ENCODE assay signal across 21 cellular contexts in the genomic region with DNA sequence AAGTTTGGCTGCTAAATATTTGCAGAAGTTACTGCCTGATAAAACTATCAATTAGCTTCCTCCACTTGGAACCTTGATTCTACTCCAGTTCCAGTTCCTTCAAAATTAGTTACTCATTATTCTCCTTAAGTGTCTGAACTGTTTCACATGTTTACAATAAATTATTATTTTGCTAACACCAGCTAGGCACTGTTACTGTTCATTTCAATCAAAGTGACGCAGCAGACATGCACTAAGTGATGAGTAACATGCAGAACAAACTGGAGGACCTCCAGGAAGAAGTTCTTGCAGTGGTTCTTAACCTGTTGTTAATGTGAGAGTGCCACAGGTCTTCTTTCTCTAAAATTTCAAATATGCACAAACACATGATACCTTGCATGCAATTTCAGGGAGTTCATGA.
DNase-seq lines count a peak whose midpoint lies in the region; ATAC-seq, FAIRE-seq and TF ChIP-seq lines count a peak whose summit lies in the region.
"Had no signal": no experiment of that assay in that cellular context is flagged by ENCODE, and none has a peak within 500 bp of the region (broad histone marks: within the 10 kb centered on the region; RNA-seq: fewer than 3 reads in every experiment).

No MANE protein-coding gene starts in this region.

- H3K9ac ChIP-seq in GM12878 (ENCODE audit: control insufficient read depth, insufficient read depth, low read length) = no peak overlapping the region
- H3K9ac ChIP-seq: BLaER1 had no signal

- no peaks in the 10 kb centered on the region for H3K27me3 Mint-ChIP-seq in MCF 10A (ENCODE audit: insufficient read depth, unreplicated experiment)

- H3K4me1 ChIP-seq in breast epithelium = no peaks in the 10 kb centered on the region
- H3K4me1 ChIP-seq in GM12878 (ENCODE audit: control insufficient read depth, insufficient read depth, low read length) = no peaks in the 10 kb centered on the region
- peaks cover 4% of the 10 kb centered on the region; the same call in 1 of the 2 replicates for H3K4me1 ChIP-seq in BE2C

- RAD21 ChIA-PET in GM12878 (lab: Charles Lee; ENCODE audit: unreplicated experiment) = no interaction called here

- H3K9me3 ChIP-seq in breast epithelium (no peaks in the 10 kb centered on the region), GM12878 (replicated peaks; ENCODE audit: control insufficient read depth, insufficient read depth, low read length) (no peaks in the 10 kb centered on the region), BE2C (no peaks in the 10 kb centered on the region)
- H3K9me3 ChIP-seq: BLaER1 had no signal

- H3K27ac ChIP-seq in breast epithelium (no peak overlapping the region), GM12878 (ENCODE audit: control insufficient read depth, insufficient read depth) (no peak overlapping the region)
- H3K27ac ChIP-seq: 22Rv1, BLaER1 had no signal

- no TSS peak for BruUV-seq in MCF 10A (replicated peaks; lab: Mats Ljungman, UMichigan)
- no TSS peak for BruUV-seq in GM12878 (replicated peaks; lab: Mats Ljungman, UMichigan)

- peaks cover 13% of the 10 kb centered on the region for H3K9me3 Mint-ChIP-seq in MCF 10A (ENCODE audit: unreplicated experiment)

- H2AFZ ChIP-seq in GM12878 (ENCODE audit: control insufficient read depth, low read depth, low read length) = no peak overlapping the region

- no peak overlapping the region for H3K4me2 ChIP-seq in GM12878 (ENCODE audit: control insufficient read depth, insufficient read depth)
- H3K4me2 ChIP-seq: BLaER1 had no signal

- H3K27me3 ChIP-seq in breast epithelium = no peaks in the 10 kb centered on the region
- no peaks in the 10 kb centered on the region for H3K27me3 ChIP-seq in GM12878 (replicated peaks in 1 of 2; ENCODE audit: control insufficient read depth in 2 of 2, insufficient read depth in 2 of 2, low read length in 1 of 2)
- no peaks in the 10 kb centered on the region for H3K27me3 ChIP-seq in BE2C
- H3K27me3 ChIP-seq: BLaER1 had no signal

- H3K4me3 ChIP-seq in breast epithelium (no peak overlapping the region), GM12878 (no peak overlapping the region), BE2C (ENCODE audit: low read depth, low read length) (no peak overlapping the region)
- H3K4me3 ChIP-seq: BLaER1 had no signal

- no peaks in the 10 kb centered on the region for H3K36me3 Mint-ChIP-seq in MCF 10A (ENCODE audit: insufficient read depth, unreplicated experiment)
- H3K36me3 Mint-ChIP-seq: CD8-positive, alpha-beta memory T cell had no signal

- ATAC-seq in GM12878 (peak; percentile 44), GM21390 (IDR thresholded peaks at IDR 0.05; ENCODE audit: unreplicated experiment) (no peak)
- ATAC-seq: HCT116, PC-3 had no signal

- intact Hi-C loops in MCF 10A (cut with micrococcal nuclease) = no loop called here
- intact Hi-C loops in breast epithelium (cut with DNase I; ENCODE audit: low total_unique reads) = no loop called here
- intact Hi-C loops in GM12878 (cut with micrococcal nuclease; ENCODE audit: unreplicated experiment) = no loop called here
- intact Hi-C loops in posterior vena cava (cut with DNase I) = no loop called here

- H3K4me3 Mint-ChIP-seq in MCF 10A (ENCODE audit: unreplicated experiment) = no peak overlapping the region
- H3K4me3 Mint-ChIP-seq: CD8-positive, alpha-beta memory T cell had no signal

- in situ Hi-C loops in GM12878 (cut with MboI) = no loop called here

- no peak for TF ChIP-seq EP300 in GM12878 (IDR thresholded peaks at IDR 0.05; ENCODE audit: borderline replicate concordance in 1 of 2, control insufficient read depth in 1 of 2, low read depth in 2 of 2, low read length in 2 of 2)

- no peak for FAIRE-seq in GM12878 (lab: Jason Lieb, UNC)
- FAIRE-seq: GM19239 had no signal

- H3K36me3 ChIP-seq in breast epithelium (no peaks in the 10 kb centered on the region), GM12878 (ENCODE audit: control insufficient read depth in 2 of 2, insufficient read depth in 2 of 2, low read length in 1 of 2) (no peaks in the 10 kb centered on the region), BE2C (no peaks in the 10 kb centered on the region)
- H3K36me3 ChIP-seq: BLaER1 had no signal

- TF ChIP-seq POLR2A in breast epithelium (IDR thresholded peaks at IDR 0.05) (no peak), GM12878 (IDR thresholded peaks at IDR 0.05; ENCODE audit: low read depth, low read length) (no peak)

- no peaks in the 10 kb centered on the region for H3K79me2 ChIP-seq in GM12878 (ENCODE audit: control insufficient read depth, insufficient read depth, low read length)

- no peaks in the 10 kb centered on the region for H4K20me1 ChIP-seq in GM12878 (ENCODE audit: control insufficient read depth, insufficient read depth)
- H4K20me1 ChIP-seq: BLaER1 had no signal

- peak overlapping the region; percentile 44 for H3K27ac Mint-ChIP-seq in MCF 10A (ENCODE audit: low read depth, unreplicated experiment)
- H3K27ac Mint-ChIP-seq: CD8-positive, alpha-beta memory T cell had no signal

- peaks cover 13% of the 10 kb centered on the region for H3K4me1 Mint-ChIP-seq in MCF 10A (ENCODE audit: insufficient read depth, unreplicated experiment)
- H3K4me1 Mint-ChIP-seq: CD8-positive, alpha-beta memory T cell had no signal

- SMC1A ChIA-PET in GM12878 (lab: Charles Lee; ENCODE audit: uncharacterized antibody, unreplicated experiment) = interaction anchor here (1.2 kb wide), 1 partner anchor 10 kb away, joined by 6 read pairs; no protein-coding TSS in a partner anchor

- 0% methylated on average over 1 of the region's 1 CpG for WGBS in GM12878 (ENCODE audit: insufficient coverage, insufficient replicate concordance, low lambda C conversion rate, missing lambda C conversion rate)

- TF ChIP-seq RAD21 in GM12878 (IDR thresholded peaks at IDR 0.05; ENCODE audit: insufficient read depth, low read depth, low read length) = no peak

- CTCF ChIA-PET in MCF 10A (lab: Yijun Ruan, JAX) = no interaction called here
- CTCF ChIA-PET in GM12878 (lab: Yijun Ruan, JAX) = no interaction called here

- peak; percentile 35 for DNase-seq in MCF 10A (ENCODE audit: unreplicated experiment)
- DNase-seq in breast epithelium (ENCODE audit: low spot score in 2 of 2) = no peak
- no peak for DNase-seq in GM12878 (ENCODE audit: low read depth, low spot score)
- peak; percentile 71 for DNase-seq in iris pigment epithelial cell (ENCODE audit: low read depth)
- DNase-seq in BE2C = no peak
- DNase-seq in posterior vena cava (ENCODE audit: low spot score) = no peak
- DNase-seq in CD1c-positive myeloid dendritic cell (ENCODE audit: extremely low spot score) = no peak
- DNase-seq: CD8-positive, alpha-beta memory T cell; DMS 273 treated with DMSO at 0.1 percent for 48 hours; KBM-7; NCI-H1048; NCI-H1436 treated with DMSO at 0.1 percent for 48 hours; NCI-H2029 treated with DMSO at 0.1 percent for 48 hours; NCI-H2171 treated with DMSO at 0.1 percent for 48 hours; NCI-H774; PC-3 had no signal

- TF ChIP-seq CTCF in MCF 10A (IDR thresholded peaks at IDR 0.05; ENCODE audit: unreplicated experiment) (no peak), breast epithelium (IDR thresholded peaks at IDR 0.05) (no peak), GM12878 (IDR thresholded peaks at IDR 0.05 in 2 of 3, conservative IDR thresholded peaks at IDR 0.05 in 1 of 3; ENCODE audit: control insufficient read depth in 2 of 3, extremely low read depth in 1 of 3, insufficient read depth in 1 of 3, low read depth in 3 of 3, low read length in 3 of 3) (no peak), BE2C (IDR thresholded peaks at IDR 0.05; ENCODE audit: low read depth, low read length) (no peak)

- POLR2A ChIA-PET in MCF 10A (lab: Yijun Ruan, JAX) (no interaction called here), GM12878 (lab: Charles Lee) (no interaction called here)

TF ChIP-seq in GM12878, 131 proteins besides CTCF, POLR2A, EP300 and RAD21:
- no peak for TF ChIP-seq POU2F2 (IDR thresholded peaks at IDR 0.05; ENCODE audit: borderline replicate concordance, low read depth, low read length)
- TF ChIP-seq, protein P1, sequence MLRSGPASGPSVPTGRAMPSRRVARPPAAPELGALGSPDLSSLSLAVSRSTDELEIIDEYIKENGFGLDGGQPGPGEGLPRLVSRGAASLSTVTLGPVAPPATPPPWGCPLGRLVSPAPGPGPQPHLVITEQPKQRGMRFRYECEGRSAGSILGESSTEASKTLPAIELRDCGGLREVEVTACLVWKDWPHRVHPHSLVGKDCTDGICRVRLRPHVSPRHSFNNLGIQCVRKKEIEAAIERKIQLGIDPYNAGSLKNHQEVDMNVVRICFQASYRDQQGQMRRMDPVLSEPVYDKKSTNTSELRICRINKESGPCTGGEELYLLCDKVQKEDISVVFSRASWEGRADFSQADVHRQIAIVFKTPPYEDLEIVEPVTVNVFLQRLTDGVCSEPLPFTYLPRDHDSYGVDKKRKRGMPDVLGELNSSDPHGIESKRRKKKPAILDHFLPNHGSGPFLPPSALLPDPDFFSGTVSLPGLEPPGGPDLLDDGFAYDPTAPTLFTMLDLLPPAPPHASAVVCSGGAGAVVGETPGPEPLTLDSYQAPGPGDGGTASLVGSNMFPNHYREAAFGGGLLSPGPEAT (IDR thresholded peaks at IDR 0.05; ENCODE audit: low read depth) = no peak
- TF ChIP-seq, protein P2, sequence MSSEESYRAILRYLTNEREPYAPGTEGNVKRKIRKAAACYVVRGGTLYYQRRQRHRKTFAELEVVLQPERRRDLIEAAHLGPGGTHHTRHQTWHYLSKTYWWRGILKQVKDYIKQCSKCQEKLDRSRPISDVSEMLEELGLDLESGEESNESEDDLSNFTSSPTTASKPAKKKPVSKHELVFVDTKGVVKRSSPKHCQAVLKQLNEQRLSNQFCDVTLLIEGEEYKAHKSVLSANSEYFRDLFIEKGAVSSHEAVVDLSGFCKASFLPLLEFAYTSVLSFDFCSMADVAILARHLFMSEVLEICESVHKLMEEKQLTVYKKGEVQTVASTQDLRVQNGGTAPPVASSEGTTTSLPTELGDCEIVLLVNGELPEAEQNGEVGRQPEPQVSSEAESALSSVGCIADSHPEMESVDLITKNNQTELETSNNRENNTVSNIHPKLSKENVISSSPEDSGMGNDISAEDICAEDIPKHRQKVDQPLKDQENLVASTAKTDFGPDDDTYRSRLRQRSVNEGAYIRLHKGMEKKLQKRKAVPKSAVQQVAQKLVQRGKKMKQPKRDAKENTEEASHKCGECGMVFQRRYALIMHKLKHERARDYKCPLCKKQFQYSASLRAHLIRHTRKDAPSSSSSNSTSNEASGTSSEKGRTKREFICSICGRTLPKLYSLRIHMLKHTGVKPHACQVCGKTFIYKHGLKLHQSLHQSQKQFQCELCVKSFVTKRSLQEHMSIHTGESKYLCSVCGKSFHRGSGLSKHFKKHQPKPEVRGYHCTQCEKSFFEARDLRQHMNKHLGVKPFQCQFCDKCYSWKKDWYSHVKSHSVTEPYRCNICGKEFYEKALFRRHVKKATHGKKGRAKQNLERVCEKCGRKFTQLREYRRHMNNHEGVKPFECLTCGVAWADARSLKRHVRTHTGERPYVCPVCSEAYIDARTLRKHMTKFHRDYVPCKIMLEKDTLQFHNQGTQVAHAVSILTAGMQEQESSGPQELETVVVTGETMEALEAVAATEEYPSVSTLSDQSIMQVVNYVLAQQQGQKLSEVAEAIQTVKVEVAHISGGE (CRISPR knock-in tag; IDR thresholded peaks at IDR 0.05) = no peak

Comparison
In these comparisons a context has a peak if more than half of its experiments do, and no peak if none do; other contexts are left out.
1. DNase-seq: peak in MCF 10A (single experiment) and iris pigment epithelial cell (single experiment); none in breast epithelium (0 of 2), GM12878 (single experiment), BE2C (single experiment), posterior vena cava (single experiment) and CD1c-positive myeloid dendritic cell (single experiment).